8 cellular contexts compared by ENCODE assay signal in the genomic region with DNA sequence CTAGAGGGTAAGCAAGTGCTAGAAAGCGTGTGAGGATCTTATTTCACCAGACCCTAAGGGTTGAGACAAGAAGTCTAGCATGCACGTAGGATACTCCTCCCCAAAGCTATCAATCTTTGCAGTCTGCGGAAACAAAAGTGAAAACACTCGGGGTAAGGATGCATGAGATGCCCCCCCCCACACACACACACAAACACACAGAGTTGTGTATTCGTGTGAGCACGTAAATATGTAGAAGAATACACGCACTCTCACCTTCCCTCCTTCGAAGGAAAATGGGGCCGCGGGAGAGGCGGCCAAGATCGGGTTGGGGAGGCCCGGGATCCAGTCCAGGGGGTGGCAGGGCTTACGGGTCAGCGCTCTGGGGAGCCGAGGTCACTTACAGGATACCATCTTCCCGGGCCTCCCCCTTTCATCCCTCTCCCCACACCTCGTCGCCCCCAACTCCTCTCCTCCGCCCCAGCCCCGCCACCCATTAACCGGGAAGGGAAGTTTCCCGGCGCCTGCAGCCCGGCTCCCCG. TPM values are rescaled to one million over a fixed set of nuclear protein-coding genes. Genes with fewer than 3 reads are reported as not detected.
DNase-seq lines count a peak whose midpoint lies in the region; ATAC-seq and TF ChIP-seq lines count a peak whose summit lies in the region.

No MANE protein-coding gene starts in this region.

- CTCF ChIA-PET in activated B cell treated with CpG ODN at 0.5 μM for 24 hours (lab: Charles Lee) = interaction anchor here (1.9 kb wide), 1 partner anchor 106 kb away, joined by 12 read pairs; no protein-coding TSS in a partner anchor

- H3K27me3 Mint-ChIP-seq in activated B cell treated with CpG ODN at 0.5 μM for 24 hours (no peaks in the 10 kb centered on the region), nephron (ENCODE audit: low read depth) (no peaks in the 10 kb centered on the region)

- TF ChIP-seq CTCF in activated B cell treated with CpG ODN at 0.5 μM for 24 hours (IDR thresholded peaks at IDR 0.05) (no peak), nephron (IDR thresholded peaks at IDR 0.05; ENCODE audit: unreplicated experiment in 3 of 3) (no peak)

- peak overlapping the region; percentile 88 for H3K27ac Mint-ChIP-seq in activated B cell treated with CpG ODN at 0.5 μM for 24 hours
- peak overlapping the region; percentile 95 to 99 (median 97) for H3K27ac Mint-ChIP-seq in nephron

- peaks cover 52% of the 10 kb centered on the region for H3K4me1 Mint-ChIP-seq in activated B cell treated with CpG ODN at 0.5 μM for 24 hours
- H3K4me1 Mint-ChIP-seq in nephron = peaks cover 32% of the 10 kb centered on the region

- POLR2A ChIA-PET in activated B cell treated with CpG ODN at 0.5 μM for 24 hours (lab: Charles Lee) = interaction anchor here (0.6 to 3.0 kb wide), 4 partner anchors 17 to 252 kb away, joined by 3 to 23 read pairs (median 12); partner anchors contain the start of gene CREM

- H3K9me3 Mint-ChIP-seq in activated B cell treated with CpG ODN at 0.5 μM for 24 hours (no peaks in the 10 kb centered on the region), nephron (no peaks in the 10 kb centered on the region)

- intact Hi-C loops in activated B cell treated with CpG ODN at 0.5 μM for 24 hours (cut with micrococcal nuclease) = loop anchor here (1.0 kb wide), 5 partner anchors 37 to 553 kb away; partner anchors contain the start of genes CCNY, CREM and FZD8

- peaks cover 12% of the 10 kb centered on the region for H3K36me3 Mint-ChIP-seq in activated B cell treated with CpG ODN at 0.5 μM for 24 hours (ENCODE audit: low read depth)
- H3K36me3 Mint-ChIP-seq in nephron (ENCODE audit: low read depth) = peaks cover 22% of the 10 kb centered on the region

- DNase-seq in Daoy (ENCODE audit: low read depth) (peak; percentile 3), activated B cell treated with CpG ODN at 0.5 μM for 24 hours (no peak), fibroblast of gingiva (ENCODE audit: low read depth) (peak; percentile 2), NCI-H2107 (lab: John Stamatoyannopoulos, UW) (no peak), NCI-H510A treated with DMSO at 0.1 percent for 48 hours (lab: John Stamatoyannopoulos, UW) (no peak)

- H3K4me3 Mint-ChIP-seq in activated B cell treated with CpG ODN at 0.5 μM for 24 hours = peak overlapping the region; percentile 98
- H3K4me3 Mint-ChIP-seq in nephron = peak overlapping the region; percentile 86 to 98 (median 90)

- peak; percentile 48 for ATAC-seq in GM19395 (IDR thresholded peaks at IDR 0.05; ENCODE audit: unreplicated experiment)
- peak; percentile 26 for ATAC-seq in HG03439 (IDR thresholded peaks at IDR 0.05; ENCODE audit: unreplicated experiment)
- peak; percentile 12 for ATAC-seq in activated B cell treated with CpG ODN at 0.5 μM for 24 hours (ENCODE audit: low read depth)

RNA-seq across cellular contexts. Expression of gene CUL2, which starts 0.4 kb away (rescaled TPM):
- 20.6 and 21.7 TPM in 2 replicates for total RNA-seq in Daoy (2014; rRNA removed; shearing (Covaris generic))
- total RNA-seq in activated B cell treated with CpG ODN at 0.5 μM for 24 hours = 32.7 and 33.7 TPM in 2 replicates

RNA-seq across cellular contexts. Expression of gene CREM, which starts 36.9 kb away (rescaled TPM):
- total RNA-seq in Daoy (2014; rRNA removed; shearing (Covaris generic)) = 29.4 and 30.2 TPM in 2 replicates
- 75.3 and 86.4 TPM in 2 replicates for total RNA-seq in activated B cell treated with CpG ODN at 0.5 μM for 24 hours

Comparison
In these comparisons a context has a peak if more than half of its experiments do, and no peak if none do; other contexts are left out.
1. DNase-seq: peak in Daoy (single experiment) and fibroblast of gingiva (single experiment); none in activated B cell treated with CpG ODN at 0.5 μM for 24 hours (single experiment), NCI-H2107 (single experiment) and NCI-H510A treated with DMSO at 0.1 percent for 48 hours (single experiment).
2. Peak in every context shown above with its lines, with median percentiles within 50 percentile points of each other: ATAC-seq.